9 cellular contexts compared by ENCODE assay signal in the genomic region with DNA sequence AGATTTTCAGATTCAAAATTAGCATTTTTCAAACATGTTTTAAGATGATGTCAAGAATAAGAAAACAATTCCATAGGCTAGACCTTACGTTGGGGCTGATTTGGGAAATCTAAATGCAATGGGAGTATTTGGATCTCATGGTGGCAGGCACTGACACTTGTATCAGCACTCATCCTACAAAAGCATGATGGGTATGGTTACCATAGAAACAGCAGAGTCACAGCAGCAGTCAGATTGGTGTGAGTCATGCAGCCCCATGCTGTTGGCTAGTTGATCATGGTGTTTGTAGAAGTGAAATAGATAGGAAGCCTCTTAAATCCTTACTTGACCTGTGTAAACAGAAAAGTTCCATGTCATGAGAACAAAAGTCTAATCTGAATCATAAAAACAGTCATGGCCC.
DNase-seq lines count a peak whose midpoint lies in the region.
"Had no signal": no experiment of that assay in that cellular context is flagged by ENCODE, and none has a peak within 500 bp of the region (broad histone marks: within the 10 kb centered on the region; RNA-seq: fewer than 3 reads in every experiment).

No MANE protein-coding gene starts in this region.

- DNase-seq in HK-2 (ENCODE audit: unreplicated experiment) (peak; percentile 21), OCI-M1 (lab: John Stamatoyannopoulos, UW) (peak; percentile 71), fibroblast of gingiva (ENCODE audit: low read depth) (peak; percentile 14), renal cortical epithelial cell (ENCODE audit: low read depth) (peak; percentile 76), medulla oblongata (ENCODE audit: extremely low spot score) (no peak), LoVo (ENCODE audit: low spot score) (no peak), dedifferentiated amniotic fluid mesenchymal stem cell (ENCODE audit: extremely low spot score) (no peak)
- DNase-seq: NCI-H510A, stomach had no signal

Comparison
In these comparisons a context has a peak if more than half of its experiments do, and no peak if none do; other contexts are left out.
1. DNase-seq: peak in HK-2 (single experiment), OCI-M1 (single experiment), fibroblast of gingiva (single experiment) and renal cortical epithelial cell (single experiment); none in medulla oblongata (single experiment), LoVo (single experiment) and dedifferentiated amniotic fluid mesenchymal stem cell (single experiment).